1 cellular context compared by ENCODE assay signal in the genomic region with DNA sequence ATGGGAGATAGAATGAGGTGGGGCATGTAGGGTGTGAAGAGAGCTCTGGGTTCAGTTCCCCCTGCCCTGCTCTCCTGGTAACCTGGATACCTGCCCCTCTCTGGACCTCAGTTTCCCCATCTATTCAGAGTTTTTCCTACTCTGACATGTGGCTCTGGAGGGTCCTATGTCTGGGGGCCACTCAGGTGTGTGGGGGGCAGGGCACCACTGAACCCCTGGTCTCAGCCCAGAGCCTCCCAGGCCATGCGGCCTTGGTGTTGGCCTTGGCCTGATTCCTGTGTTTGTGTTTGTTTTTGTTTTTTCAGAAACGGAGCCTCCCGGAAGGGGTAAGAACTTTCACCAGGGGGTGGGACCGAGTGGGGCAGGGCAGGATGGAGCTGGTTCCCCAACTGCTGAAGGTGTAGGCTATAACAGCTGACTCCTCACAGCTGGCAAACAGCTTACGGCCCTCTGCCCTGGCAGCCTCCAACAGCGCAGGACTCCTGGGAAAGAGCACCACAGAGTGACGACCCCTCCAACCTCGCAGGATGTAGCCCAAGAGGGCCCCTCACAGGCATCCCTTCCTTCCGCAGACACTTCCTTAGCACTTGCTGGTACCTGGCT.
A peak's percentile ranks its signal among the peaks of the same experiment; 100 is the strongest.
TF ChIP-seq lines count a peak whose summit lies in the region.

No MANE protein-coding gene starts in this region.

TF ChIP-seq in HepG2, 621 proteins besides CTCF, POLR2A, EP300 and RAD21 (continued from another document and continues in another):
- TF ChIP-seq, protein P1, sequence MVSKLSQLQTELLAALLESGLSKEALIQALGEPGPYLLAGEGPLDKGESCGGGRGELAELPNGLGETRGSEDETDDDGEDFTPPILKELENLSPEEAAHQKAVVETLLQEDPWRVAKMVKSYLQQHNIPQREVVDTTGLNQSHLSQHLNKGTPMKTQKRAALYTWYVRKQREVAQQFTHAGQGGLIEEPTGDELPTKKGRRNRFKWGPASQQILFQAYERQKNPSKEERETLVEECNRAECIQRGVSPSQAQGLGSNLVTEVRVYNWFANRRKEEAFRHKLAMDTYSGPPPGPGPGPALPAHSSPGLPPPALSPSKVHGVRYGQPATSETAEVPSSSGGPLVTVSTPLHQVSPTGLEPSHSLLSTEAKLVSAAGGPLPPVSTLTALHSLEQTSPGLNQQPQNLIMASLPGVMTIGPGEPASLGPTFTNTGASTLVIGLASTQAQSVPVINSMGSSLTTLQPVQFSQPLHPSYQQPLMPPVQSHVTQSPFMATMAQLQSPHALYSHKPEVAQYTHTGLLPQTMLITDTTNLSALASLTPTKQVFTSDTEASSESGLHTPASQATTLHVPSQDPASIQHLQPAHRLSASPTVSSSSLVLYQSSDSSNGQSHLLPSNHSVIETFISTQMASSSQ (IDR thresholded peaks at IDR 0.05; ENCODE audit: low read depth) = no peak
- TF ChIP-seq, protein P1 (CRISPR knock-in tag; IDR thresholded peaks at IDR 0.05; ENCODE audit: borderline replicate concordance) = no peak; the same call in 1 of the 2 replicates
- no peak for TF ChIP-seq ZNF713 (CRISPR knock-in tag; IDR thresholded peaks at IDR 0.05)
- TF ChIP-seq POGZ (CRISPR knock-in tag; IDR thresholded peaks at IDR 0.05) = no peak
- no peak for TF ChIP-seq NFE2L1 (CRISPR knock-in tag; IDR thresholded peaks at IDR 0.05; ENCODE audit: borderline replicate concordance)
- peak; percentile 34 to 52; a peak in 2 of 4 replicates for TF ChIP-seq NR2F1 (CRISPR knock-in tag; IDR thresholded peaks at IDR 0.05)
- TF ChIP-seq PRDM10 (CRISPR knock-in tag; IDR thresholded peaks at IDR 0.05; ENCODE audit: low read depth) = peak; percentile 65; the same call in 1 of the 2 replicates
- TF ChIP-seq ZNF816 (CRISPR knock-in tag; IDR thresholded peaks at IDR 0.05; ENCODE audit: borderline replicate concordance) = no peak; the same call in 1 of the 2 replicates
- no peak for TF ChIP-seq HMGA1 (CRISPR knock-in tag; conservative IDR thresholded peaks at IDR 0.05)
- TF ChIP-seq ZFP62 (CRISPR knock-in tag; IDR thresholded peaks at IDR 0.05) = no peak
- no peak for TF ChIP-seq ZNF3 (CRISPR knock-in tag; IDR thresholded peaks at IDR 0.05)
- TF ChIP-seq MIER2 (CRISPR knock-in tag; IDR thresholded peaks at IDR 0.05) = peak; percentile 47; the same call in 1 of the 2 replicates
- no peak for TF ChIP-seq ZFP37 (CRISPR knock-in tag; IDR thresholded peaks at IDR 0.05; ENCODE audit: borderline replicate concordance)
- TF ChIP-seq, protein P2, sequence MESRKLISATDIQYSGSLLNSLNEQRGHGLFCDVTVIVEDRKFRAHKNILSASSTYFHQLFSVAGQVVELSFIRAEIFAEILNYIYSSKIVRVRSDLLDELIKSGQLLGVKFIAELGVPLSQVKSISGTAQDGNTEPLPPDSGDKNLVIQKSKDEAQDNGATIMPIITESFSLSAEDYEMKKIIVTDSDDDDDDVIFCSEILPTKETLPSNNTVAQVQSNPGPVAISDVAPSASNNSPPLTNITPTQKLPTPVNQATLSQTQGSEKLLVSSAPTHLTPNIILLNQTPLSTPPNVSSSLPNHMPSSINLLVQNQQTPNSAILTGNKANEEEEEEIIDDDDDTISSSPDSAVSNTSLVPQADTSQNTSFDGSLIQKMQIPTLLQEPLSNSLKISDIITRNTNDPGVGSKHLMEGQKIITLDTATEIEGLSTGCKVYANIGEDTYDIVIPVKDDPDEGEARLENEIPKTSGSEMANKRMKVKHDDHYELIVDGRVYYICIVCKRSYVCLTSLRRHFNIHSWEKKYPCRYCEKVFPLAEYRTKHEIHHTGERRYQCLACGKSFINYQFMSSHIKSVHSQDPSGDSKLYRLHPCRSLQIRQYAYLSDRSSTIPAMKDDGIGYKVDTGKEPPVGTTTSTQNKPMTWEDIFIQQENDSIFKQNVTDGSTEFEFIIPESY (CRISPR knock-in tag; IDR thresholded peaks at IDR 0.05) = no peak
- TF ChIP-seq, protein P3, sequence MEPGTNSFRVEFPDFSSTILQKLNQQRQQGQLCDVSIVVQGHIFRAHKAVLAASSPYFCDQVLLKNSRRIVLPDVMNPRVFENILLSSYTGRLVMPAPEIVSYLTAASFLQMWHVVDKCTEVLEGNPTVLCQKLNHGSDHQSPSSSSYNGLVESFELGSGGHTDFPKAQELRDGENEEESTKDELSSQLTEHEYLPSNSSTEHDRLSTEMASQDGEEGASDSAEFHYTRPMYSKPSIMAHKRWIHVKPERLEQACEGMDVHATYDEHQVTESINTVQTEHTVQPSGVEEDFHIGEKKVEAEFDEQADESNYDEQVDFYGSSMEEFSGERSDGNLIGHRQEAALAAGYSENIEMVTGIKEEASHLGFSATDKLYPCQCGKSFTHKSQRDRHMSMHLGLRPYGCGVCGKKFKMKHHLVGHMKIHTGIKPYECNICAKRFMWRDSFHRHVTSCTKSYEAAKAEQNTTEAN (CRISPR knock-in tag; conservative IDR thresholded peaks at IDR 0.05) = no peak
- TF ChIP-seq ZBTB7B (CRISPR knock-in tag; IDR thresholded peaks at IDR 0.05) = peak; percentile 93
- TF ChIP-seq ZBTB20 (CRISPR knock-in tag; IDR thresholded peaks at IDR 0.05; ENCODE audit: borderline replicate concordance, low read depth) = no peak; the same call in 1 of the 2 replicates
- TF ChIP-seq SMAD1 (CRISPR knock-in tag; IDR thresholded peaks at IDR 0.05; ENCODE audit: borderline replicate concordance, low read depth) = no peak
- no peak for TF ChIP-seq CBFB (CRISPR knock-in tag; IDR thresholded peaks at IDR 0.05)
- TF ChIP-seq KDM4B (CRISPR knock-in tag; IDR thresholded peaks at IDR 0.05) = 0 out of 2 replicates have a peak, but pooled peaks have one; percentile 50
- no peak for TF ChIP-seq ZNF484 (CRISPR knock-in tag; IDR thresholded peaks at IDR 0.05; ENCODE audit: borderline replicate concordance, low read depth)
- TF ChIP-seq SALL2 (CRISPR knock-in tag; IDR thresholded peaks at IDR 0.05) = no peak
- TF ChIP-seq, protein P4, sequence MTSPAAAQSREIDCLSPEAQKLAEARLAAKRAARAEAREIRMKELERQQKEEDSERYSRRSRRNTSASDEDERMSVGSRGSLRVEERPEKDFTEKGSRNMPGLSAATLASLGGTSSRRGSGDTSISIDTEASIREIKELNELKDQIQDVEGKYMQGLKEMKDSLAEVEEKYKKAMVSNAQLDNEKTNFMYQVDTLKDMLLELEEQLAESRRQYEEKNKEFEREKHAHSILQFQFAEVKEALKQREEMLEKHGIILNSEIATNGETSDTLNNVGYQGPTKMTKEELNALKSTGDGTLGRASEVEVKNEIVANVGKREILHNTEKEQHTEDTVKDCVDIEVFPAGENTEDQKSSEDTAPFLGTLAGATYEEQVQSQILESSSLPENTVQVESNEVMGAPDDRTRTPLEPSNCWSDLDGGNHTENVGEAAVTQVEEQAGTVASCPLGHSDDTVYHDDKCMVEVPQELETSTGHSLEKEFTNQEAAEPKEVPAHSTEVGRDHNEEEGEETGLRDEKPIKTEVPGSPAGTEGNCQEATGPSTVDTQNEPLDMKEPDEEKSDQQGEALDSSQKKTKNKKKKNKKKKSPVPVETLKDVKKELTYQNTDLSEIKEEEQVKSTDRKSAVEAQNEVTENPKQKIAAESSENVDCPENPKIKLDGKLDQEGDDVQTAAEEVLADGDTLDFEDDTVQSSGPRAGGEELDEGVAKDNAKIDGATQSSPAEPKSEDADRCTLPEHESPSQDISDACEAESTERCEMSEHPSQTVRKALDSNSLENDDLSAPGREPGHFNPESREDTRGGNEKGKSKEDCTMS (CRISPR knock-in tag; conservative IDR thresholded peaks at IDR 0.05) = no peak
- TF ChIP-seq MAFK (conservative IDR thresholded peaks at IDR 0.05 in 1 of 2, IDR thresholded peaks at IDR 0.05 in 1 of 2; ENCODE audit: low read length in 2 of 2) = no peak
- TF ChIP-seq, protein P5, sequence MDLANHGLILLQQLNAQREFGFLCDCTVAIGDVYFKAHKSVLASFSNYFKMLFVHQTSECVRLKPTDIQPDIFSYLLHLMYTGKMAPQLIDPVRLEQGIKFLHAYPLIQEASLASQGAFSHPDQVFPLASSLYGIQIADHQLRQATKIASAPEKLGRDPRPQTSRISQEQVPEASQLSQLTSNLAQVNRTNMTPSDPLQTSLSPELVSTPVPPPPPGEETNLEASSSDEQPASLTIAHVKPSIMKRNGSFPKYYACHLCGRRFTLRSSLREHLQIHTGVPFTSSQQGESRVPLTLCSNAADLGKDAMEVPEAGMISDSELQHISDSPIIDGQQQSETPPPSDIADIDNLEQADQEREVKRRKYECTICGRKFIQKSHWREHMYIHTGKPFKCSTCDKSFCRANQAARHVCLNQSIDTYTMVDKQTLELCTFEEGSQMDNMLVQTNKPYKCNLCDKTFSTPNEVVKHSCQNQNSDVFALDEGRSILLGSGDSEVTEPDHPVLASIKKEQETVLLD (CRISPR knock-in tag; IDR thresholded peaks at IDR 0.05; ENCODE audit: low read depth) = no peak
- TF ChIP-seq MBD4 (IDR thresholded peaks at IDR 0.05; ENCODE audit: borderline replicate concordance, low read length) = no peak
- peak; percentile 23; the same call in 1 of the 2 replicates for TF ChIP-seq KDM5B (CRISPR knock-in tag; IDR thresholded peaks at IDR 0.05; ENCODE audit: borderline replicate concordance)
- peak; percentile 60; the same call in 1 of the 2 replicates for TF ChIP-seq ZKSCAN8 (CRISPR knock-in tag; IDR thresholded peaks at IDR 0.05; ENCODE audit: borderline replicate concordance)
- TF ChIP-seq, protein P6, sequence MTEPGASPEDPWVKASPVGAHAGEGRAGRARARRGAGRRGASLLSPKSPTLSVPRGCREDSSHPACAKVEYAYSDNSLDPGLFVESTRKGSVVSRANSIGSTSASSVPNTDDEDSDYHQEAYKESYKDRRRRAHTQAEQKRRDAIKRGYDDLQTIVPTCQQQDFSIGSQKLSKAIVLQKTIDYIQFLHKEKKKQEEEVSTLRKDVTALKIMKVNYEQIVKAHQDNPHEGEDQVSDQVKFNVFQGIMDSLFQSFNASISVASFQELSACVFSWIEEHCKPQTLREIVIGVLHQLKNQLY (CRISPR knock-in tag; IDR thresholded peaks at IDR 0.05) = peak; percentile 76
- no peak for TF ChIP-seq TMF1 (CRISPR knock-in tag; IDR thresholded peaks at IDR 0.05; ENCODE audit: low read depth)
- TF ChIP-seq ZNF510 (CRISPR knock-in tag; IDR thresholded peaks at IDR 0.05; ENCODE audit: low read depth) = no peak; the same call in 1 of the 2 replicates
- peak; percentile 68 for TF ChIP-seq GABPB1 (CRISPR knock-in tag; IDR thresholded peaks at IDR 0.05)
- peak; percentile 75; the same call in 1 of the 2 replicates for TF ChIP-seq TARDBP (CRISPR knock-in tag; IDR thresholded peaks at IDR 0.05)
- TF ChIP-seq, protein P7, sequence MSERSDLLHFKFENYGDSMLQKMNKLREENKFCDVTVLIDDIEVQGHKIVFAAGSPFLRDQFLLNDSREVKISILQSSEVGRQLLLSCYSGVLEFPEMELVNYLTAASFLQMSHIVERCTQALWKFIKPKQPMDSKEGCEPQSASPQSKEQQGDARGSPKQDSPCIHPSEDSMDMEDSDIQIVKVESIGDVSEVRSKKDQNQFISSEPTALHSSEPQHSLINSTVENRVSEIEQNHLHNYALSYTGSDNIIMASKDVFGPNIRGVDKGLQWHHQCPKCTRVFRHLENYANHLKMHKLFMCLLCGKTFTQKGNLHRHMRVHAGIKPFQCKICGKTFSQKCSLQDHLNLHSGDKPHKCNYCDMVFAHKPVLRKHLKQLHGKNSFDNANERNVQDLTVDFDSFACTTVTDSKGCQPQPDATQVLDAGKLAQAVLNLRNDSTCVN (CRISPR knock-in tag; IDR thresholded peaks at IDR 0.05; ENCODE audit: borderline replicate concordance) = 0 out of 2 replicates have a peak, but pooled peaks have one; percentile 41
- no peak for TF ChIP-seq ZC3H13 (CRISPR knock-in tag; IDR thresholded peaks at IDR 0.05)
- TF ChIP-seq ZNF598 (CRISPR knock-in tag; IDR thresholded peaks at IDR 0.05; ENCODE audit: borderline replicate concordance) = no peak
- no peak for TF ChIP-seq ZNF292 (CRISPR knock-in tag; IDR thresholded peaks at IDR 0.05; ENCODE audit: borderline replicate concordance, low read depth)
